In genomic region chr11:115950660-115951059, GRCh38 we compare ENCODE assay signal across 36 cellular contexts.
"Had no signal": no experiment of that assay in that cellular context is flagged by ENCODE, and none has a peak within 500 bp of the region (broad histone marks: within the 10 kb centered on the region; RNA-seq: fewer than 3 reads in every experiment).

No MANE protein-coding gene starts in this region.

- H3K36me3 ChIP-seq: MG63 had no signal

- H3K27me3 ChIP-seq: MG63 had no signal

- H3K4me3 ChIP-seq: MG63 had no signal

- DNase-seq: Kasumi-1, MG63, MM.1S, MV-4-11, NCI-H1048, NCI-H1092, NCI-H1092 treated with DMSO at 0.1 percent for 48 hours, NCI-H1105, NCI-H1105 treated with DMSO at 0.1 percent for 48 hours, NCI-H1417, NCI-H1417 treated with DMSO at 0.1 percent for 48 hours, NCI-H1436, NCI-H1436 treated with DMSO at 0.1 percent for 48 hours, NCI-H146, NCI-H1694, NCI-H1694 treated with DMSO at 0.1 percent for 48 hours, NCI-H187, NCI-H187 treated with DMSO at 0.1 percent for 48 hours, NCI-H1930, NCI-H2029, NCI-H2029 treated with DMSO at 0.1 percent for 48 hours, NCI-H2081, NCI-H2081 treated with DMSO at 0.1 percent for 48 hours, NCI-H2107, NCI-H2171, NCI-H2171 treated with DMSO at 0.1 percent for 48 hours, NCI-H2227 treated with DMSO at 0.1 percent for 48 hours, NCI-H226, NCI-H345, NCI-H446, NCI-H446 treated with DMSO at 0.1 percent for 48 hours, NCI-H510A, NCI-H510A treated with DMSO at 0.1 percent for 48 hours, NCI-H524, NCI-H524 treated with DMSO at 0.1 percent for 48 hours, NCI-H526 had no signal
